In the genomic region with DNA sequence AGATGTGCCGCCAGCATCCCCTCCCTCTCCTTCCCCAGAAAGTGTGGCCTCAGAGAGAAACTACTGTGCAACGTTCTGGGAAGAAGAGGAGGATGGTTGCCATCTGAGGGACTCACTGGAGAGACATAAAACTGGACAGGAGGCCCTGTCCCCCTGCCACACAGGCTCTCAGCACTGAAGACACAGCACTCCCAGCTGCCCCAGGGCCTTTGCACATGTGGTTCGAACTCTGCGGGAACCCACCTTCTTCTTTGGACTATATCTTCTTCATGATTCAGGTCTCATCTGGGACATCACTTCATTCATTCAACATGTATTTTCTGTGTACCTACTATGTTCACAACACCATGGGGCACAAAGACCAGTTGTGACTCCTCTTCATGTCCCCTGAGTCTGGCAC, we compare ENCODE assay signal across 11 cellular contexts. TPM values are rescaled to one million over a fixed set of nuclear protein-coding genes. Genes with fewer than 3 reads are reported as not detected.
"Had no signal": no experiment of that assay in that cellular context is flagged by ENCODE, and none has a peak within 500 bp of the region (broad histone marks: within the 10 kb centered on the region; RNA-seq: fewer than 3 reads in every experiment).

No MANE protein-coding gene starts in this region.

- H3K9ac ChIP-seq: GM23248 had no signal

- H3K9me3 Mint-ChIP-seq: H9, IgD-negative memory B cell had no signal

- H3K4me3 ChIP-seq: GM23248 had no signal

- H2AFZ ChIP-seq: GM23248 had no signal

- FAIRE-seq: H54, HepG2 had no signal

- H3K27ac ChIP-seq: GM23248, HL-60 had no signal

- ATAC-seq: HepG2 had no signal

- H3K27ac Mint-ChIP-seq: HFFc6, IgD-negative memory B cell had no signal

- H3K36me3 Mint-ChIP-seq: IgD-negative memory B cell had no signal

- DNase-seq: GM23248, GOT3, H9, HCEC 1CT, HFFc6, KG1 had no signal

- H3K4me3 Mint-ChIP-seq: H9, HFFc6, IgD-negative memory B cell had no signal

RNA-seq across cellular contexts. Expression of gene IGSF21, which starts 17.4 kb away (rescaled TPM):
- total RNA-seq: GM23248, HepG2, HFFc6, HT1080 had no signal
- polyA plus RNA-seq: GM23248, HepG2, IgD-negative memory B cell had no signal
